Comparison of ENCODE assay signal across 1 cellular context in the genomic region with DNA sequence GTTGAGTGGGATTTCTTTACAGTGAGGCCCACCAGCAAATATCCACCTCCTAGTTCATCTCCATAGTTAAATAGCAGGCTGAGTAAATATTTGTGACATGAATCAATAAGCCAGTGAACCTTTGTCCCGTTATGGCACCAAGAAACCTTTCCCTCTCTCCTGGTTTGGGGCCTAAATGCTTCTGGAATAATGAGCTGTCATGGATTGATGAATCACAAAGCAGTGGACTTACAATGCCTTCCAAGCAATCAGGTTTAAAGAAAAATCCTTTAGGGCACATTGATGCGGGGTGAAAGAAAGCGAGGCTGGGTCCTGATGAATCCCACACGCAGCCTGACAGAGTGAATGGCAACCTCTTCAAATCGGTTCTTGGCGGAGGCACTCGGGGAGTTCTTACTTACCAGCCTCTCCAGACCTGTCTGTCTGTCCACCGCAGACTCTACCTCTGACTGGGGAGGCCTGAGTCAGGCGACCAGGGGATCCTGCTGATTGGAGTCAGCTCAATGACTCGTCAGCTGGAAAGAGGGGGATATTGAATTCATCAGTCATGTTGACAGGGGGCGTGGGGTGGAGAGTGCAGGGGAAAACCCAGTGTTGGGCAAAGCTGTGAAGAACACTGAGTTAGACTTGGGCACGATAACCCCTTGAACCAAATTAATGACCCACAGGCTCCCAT.
TF ChIP-seq lines count a peak whose summit lies in the region.

No MANE protein-coding gene starts in this region.

TF ChIP-seq in HepG2, 621 proteins besides CTCF, POLR2A, EP300 and RAD21 (continued from another document and continues in another):
- TF ChIP-seq, protein P1, sequence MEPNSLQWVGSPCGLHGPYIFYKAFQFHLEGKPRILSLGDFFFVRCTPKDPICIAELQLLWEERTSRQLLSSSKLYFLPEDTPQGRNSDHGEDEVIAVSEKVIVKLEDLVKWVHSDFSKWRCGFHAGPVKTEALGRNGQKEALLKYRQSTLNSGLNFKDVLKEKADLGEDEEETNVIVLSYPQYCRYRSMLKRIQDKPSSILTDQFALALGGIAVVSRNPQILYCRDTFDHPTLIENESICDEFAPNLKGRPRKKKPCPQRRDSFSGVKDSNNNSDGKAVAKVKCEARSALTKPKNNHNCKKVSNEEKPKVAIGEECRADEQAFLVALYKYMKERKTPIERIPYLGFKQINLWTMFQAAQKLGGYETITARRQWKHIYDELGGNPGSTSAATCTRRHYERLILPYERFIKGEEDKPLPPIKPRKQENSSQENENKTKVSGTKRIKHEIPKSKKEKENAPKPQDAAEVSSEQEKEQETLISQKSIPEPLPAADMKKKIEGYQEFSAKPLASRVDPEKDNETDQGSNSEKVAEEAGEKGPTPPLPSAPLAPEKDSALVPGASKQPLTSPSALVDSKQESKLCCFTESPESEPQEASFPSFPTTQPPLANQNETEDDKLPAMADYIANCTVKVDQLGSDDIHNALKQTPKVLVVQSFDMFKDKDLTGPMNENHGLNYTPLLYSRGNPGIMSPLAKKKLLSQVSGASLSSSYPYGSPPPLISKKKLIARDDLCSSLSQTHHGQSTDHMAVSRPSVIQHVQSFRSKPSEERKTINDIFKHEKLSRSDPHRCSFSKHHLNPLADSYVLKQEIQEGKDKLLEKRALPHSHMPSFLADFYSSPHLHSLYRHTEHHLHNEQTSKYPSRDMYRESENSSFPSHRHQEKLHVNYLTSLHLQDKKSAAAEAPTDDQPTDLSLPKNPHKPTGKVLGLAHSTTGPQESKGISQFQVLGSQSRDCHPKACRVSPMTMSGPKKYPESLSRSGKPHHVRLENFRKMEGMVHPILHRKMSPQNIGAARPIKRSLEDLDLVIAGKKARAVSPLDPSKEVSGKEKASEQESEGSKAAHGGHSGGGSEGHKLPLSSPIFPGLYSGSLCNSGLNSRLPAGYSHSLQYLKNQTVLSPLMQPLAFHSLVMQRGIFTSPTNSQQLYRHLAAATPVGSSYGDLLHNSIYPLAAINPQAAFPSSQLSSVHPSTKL (CRISPR knock-in tag; IDR thresholded peaks at IDR 0.05), result peak; percentile 90
- TF ChIP-seq ZMAT3 (CRISPR knock-in tag; conservative IDR thresholded peaks at IDR 0.05) (no peak), ZFP36L2 (CRISPR knock-in tag; IDR thresholded peaks at IDR 0.05) (no peak), THAP11 (CRISPR knock-in tag; IDR thresholded peaks at IDR 0.05) (peak; percentile 64), ZNF292 (CRISPR knock-in tag; IDR thresholded peaks at IDR 0.05; ENCODE audit: borderline replicate concordance, low read depth) (peak; percentile 40; the same call in 1 of the 2 replicates), ZBTB7B (CRISPR knock-in tag; IDR thresholded peaks at IDR 0.05) (peak; percentile 78; the same call in 1 of the 2 replicates), HDAC1 (CRISPR knock-in tag; IDR thresholded peaks at IDR 0.05) (peak; percentile 62), MED13 (CRISPR knock-in tag; IDR thresholded peaks at IDR 0.05) (no peak), ZNF225 (CRISPR knock-in tag; IDR thresholded peaks at IDR 0.05) (no peak), ZNF34 (CRISPR knock-in tag; IDR thresholded peaks at IDR 0.05; ENCODE audit: borderline replicate concordance) (no peak), SRSF1 (optimal IDR thresholded peaks at IDR 0.05; ENCODE audit: low read depth, low read length) (no peak), SMC3 (IDR thresholded peaks at IDR 0.05; ENCODE audit: low read length) (peak; percentile 4; the same call in 1 of the 2 replicates), CENPT (CRISPR knock-in tag; IDR thresholded peaks at IDR 0.05; ENCODE audit: low read depth) (no peak), NFKB2 (CRISPR knock-in tag; IDR thresholded peaks at IDR 0.05; ENCODE audit: borderline replicate concordance) (no peak), ISX (CRISPR knock-in tag; conservative IDR thresholded peaks at IDR 0.05) (no peak), CCDC6 (CRISPR knock-in tag; IDR thresholded peaks at IDR 0.05) (no peak), ZNF781 (CRISPR knock-in tag; IDR thresholded peaks at IDR 0.05; ENCODE audit: borderline replicate concordance, not compliant biosample characterization) (peak; percentile 38), KMT2A (CRISPR knock-in tag; IDR thresholded peaks at IDR 0.05) (no peak), PHF5A (CRISPR knock-in tag; IDR thresholded peaks at IDR 0.05; ENCODE audit: low read depth, unreplicated experiment) (peak; percentile 87), KDM2A (CRISPR knock-in tag; IDR thresholded peaks at IDR 0.05; ENCODE audit: borderline replicate concordance, low read depth) (no peak), MLLT10 (CRISPR knock-in tag; IDR thresholded peaks at IDR 0.05) (no peak), HCFC1 (IDR thresholded peaks at IDR 0.05; ENCODE audit: low read depth, low read length) (no peak), ZFP37 (CRISPR knock-in tag; IDR thresholded peaks at IDR 0.05; ENCODE audit: borderline replicate concordance) (no peak), KMT2B (CRISPR knock-in tag; IDR thresholded peaks at IDR 0.05) (no peak)
- TF ChIP-seq, protein P2, sequence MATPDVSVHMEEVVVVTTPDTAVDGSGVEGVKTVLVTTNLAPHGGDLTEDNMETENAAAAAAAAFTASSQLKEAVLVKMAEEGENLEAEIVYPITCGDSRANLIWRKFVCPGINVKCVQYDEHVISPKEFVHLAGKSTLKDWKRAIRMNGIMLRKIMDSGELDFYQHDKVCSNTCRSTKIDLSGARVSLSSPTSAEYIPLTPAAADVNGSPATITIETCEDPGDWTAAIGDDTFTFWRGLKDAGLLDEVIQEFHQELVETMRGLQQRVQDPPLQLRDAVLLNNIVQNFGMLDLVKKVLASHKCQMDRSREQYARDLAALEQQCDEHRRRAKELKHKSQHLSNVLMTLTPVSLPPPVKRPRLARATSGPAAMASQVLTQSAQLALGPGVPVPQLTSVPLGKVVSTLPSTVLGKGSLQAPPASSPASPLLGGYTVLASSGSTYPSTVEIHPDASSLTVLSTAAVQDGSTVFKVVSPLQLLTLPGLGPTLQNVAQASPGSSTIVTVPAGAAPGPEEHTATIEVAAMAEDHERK (CRISPR knock-in tag; IDR thresholded peaks at IDR 0.05; ENCODE audit: low read depth), result no peak
- TF ChIP-seq, protein P3, sequence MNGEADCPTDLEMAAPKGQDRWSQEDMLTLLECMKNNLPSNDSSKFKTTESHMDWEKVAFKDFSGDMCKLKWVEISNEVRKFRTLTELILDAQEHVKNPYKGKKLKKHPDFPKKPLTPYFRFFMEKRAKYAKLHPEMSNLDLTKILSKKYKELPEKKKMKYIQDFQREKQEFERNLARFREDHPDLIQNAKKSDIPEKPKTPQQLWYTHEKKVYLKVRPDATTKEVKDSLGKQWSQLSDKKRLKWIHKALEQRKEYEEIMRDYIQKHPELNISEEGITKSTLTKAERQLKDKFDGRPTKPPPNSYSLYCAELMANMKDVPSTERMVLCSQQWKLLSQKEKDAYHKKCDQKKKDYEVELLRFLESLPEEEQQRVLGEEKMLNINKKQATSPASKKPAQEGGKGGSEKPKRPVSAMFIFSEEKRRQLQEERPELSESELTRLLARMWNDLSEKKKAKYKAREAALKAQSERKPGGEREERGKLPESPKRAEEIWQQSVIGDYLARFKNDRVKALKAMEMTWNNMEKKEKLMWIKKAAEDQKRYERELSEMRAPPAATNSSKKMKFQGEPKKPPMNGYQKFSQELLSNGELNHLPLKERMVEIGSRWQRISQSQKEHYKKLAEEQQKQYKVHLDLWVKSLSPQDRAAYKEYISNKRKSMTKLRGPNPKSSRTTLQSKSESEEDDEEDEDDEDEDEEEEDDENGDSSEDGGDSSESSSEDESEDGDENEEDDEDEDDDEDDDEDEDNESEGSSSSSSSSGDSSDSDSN (CRISPR knock-in tag; IDR thresholded peaks at IDR 0.05), result no peak
- TF ChIP-seq, protein P4, sequence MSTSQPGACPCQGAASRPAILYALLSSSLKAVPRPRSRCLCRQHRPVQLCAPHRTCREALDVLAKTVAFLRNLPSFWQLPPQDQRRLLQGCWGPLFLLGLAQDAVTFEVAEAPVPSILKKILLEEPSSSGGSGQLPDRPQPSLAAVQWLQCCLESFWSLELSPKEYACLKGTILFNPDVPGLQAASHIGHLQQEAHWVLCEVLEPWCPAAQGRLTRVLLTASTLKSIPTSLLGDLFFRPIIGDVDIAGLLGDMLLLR (CRISPR knock-in tag; IDR thresholded peaks at IDR 0.05), result no peak
- TF ChIP-seq, protein P5, sequence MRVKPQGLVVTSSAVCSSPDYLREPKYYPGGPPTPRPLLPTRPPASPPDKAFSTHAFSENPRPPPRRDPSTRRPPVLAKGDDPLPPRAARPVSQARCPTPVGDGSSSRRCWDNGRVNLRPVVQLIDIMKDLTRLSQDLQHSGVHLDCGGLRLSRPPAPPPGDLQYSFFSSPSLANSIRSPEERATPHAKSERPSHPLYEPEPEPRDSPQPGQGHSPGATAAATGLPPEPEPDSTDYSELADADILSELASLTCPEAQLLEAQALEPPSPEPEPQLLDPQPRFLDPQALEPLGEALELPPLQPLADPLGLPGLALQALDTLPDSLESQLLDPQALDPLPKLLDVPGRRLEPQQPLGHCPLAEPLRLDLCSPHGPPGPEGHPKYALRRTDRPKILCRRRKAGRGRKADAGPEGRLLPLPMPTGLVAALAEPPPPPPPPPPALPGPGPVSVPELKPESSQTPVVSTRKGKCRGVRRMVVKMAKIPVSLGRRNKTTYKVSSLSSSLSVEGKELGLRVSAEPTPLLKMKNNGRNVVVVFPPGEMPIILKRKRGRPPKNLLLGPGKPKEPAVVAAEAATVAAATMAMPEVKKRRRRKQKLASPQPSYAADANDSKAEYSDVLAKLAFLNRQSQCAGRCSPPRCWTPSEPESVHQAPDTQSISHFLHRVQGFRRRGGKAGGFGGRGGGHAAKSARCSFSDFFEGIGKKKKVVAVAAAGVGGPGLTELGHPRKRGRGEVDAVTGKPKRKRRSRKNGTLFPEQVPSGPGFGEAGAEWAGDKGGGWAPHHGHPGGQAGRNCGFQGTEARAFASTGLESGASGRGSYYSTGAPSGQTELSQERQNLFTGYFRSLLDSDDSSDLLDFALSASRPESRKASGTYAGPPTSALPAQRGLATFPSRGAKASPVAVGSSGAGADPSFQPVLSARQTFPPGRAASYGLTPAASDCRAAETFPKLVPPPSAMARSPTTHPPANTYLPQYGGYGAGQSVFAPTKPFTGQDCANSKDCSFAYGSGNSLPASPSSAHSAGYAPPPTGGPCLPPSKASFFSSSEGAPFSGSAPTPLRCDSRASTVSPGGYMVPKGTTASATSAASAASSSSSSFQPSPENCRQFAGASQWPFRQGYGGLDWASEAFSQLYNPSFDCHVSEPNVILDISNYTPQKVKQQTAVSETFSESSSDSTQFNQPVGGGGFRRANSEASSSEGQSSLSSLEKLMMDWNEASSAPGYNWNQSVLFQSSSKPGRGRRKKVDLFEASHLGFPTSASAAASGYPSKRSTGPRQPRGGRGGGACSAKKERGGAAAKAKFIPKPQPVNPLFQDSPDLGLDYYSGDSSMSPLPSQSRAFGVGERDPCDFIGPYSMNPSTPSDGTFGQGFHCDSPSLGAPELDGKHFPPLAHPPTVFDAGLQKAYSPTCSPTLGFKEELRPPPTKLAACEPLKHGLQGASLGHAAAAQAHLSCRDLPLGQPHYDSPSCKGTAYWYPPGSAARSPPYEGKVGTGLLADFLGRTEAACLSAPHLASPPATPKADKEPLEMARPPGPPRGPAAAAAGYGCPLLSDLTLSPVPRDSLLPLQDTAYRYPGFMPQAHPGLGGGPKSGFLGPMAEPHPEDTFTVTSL (CRISPR knock-in tag; IDR thresholded peaks at IDR 0.05; ENCODE audit: borderline replicate concordance), result peak; percentile 93; the same call in 1 of the 2 replicates
- TF ChIP-seq, protein P6, sequence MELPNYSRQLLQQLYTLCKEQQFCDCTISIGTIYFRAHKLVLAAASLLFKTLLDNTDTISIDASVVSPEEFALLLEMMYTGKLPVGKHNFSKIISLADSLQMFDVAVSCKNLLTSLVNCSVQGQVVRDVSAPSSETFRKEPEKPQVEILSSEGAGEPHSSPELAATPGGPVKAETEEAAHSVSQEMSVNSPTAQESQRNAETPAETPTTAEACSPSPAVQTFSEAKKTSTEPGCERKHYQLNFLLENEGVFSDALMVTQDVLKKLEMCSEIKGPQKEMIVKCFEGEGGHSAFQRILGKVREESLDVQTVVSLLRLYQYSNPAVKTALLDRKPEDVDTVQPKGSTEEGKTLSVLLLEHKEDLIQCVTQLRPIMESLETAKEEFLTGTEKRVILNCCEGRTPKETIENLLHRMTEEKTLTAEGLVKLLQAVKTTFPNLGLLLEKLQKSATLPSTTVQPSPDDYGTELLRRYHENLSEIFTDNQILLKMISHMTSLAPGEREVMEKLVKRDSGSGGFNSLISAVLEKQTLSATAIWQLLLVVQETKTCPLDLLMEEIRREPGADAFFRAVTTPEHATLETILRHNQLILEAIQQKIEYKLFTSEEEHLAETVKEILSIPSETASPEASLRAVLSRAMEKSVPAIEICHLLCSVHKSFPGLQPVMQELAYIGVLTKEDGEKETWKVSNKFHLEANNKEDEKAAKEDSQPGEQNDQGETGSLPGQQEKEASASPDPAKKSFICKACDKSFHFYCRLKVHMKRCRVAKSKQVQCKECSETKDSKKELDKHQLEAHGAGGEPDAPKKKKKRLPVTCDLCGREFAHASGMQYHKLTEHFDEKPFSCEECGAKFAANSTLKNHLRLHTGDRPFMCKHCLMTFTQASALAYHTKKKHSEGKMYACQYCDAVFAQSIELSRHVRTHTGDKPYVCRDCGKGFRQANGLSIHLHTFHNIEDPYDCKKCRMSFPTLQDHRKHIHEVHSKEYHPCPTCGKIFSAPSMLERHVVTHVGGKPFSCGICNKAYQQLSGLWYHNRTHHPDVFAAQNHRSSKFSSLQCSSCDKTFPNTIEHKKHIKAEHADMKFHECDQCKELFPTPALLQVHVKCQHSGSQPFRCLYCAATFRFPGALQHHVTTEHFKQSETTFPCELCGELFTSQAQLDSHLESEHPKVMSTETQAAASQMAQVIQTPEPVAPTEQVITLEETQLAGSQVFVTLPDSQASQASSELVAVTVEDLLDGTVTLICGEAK (IDR thresholded peaks at IDR 0.05), result no peak
- TF ChIP-seq, protein P6 (CRISPR knock-in tag; IDR thresholded peaks at IDR 0.05), result peak; percentile 45; the same call in 1 of the 2 replicates
